19 cellular contexts compared by ENCODE assay signal in the genomic region with DNA sequence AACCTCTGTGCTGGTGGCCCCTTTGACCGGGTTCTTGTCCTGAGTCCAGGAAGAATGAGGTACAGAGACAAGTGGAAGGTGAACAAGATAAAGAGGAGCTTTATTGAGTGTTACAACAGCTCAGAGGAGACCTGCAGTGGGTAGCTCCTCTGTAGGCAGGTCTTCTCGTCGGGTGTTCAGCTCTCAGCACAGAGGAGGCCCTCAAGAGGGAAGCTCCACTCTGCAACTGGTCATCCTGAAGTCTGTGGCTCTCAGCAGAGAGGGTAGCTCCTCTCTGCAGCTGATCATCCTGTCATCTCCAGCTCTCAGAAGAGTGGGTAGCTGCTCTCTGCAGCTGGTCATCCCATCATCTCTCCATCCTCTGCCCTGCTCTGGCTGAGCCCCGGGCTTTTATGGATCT. TPM values are rescaled to one million over a fixed set of nuclear protein-coding genes. Genes with fewer than 3 reads are reported as not detected.
A peak's percentile ranks its signal among the peaks of the same experiment; 100 is the strongest.
DNase-seq lines count a peak whose midpoint lies in the region; ATAC-seq and TF ChIP-seq lines count a peak whose summit lies in the region.
"Had no signal": no experiment of that assay in that cellular context is flagged by ENCODE, and none has a peak within 500 bp of the region (broad histone marks: within the 10 kb centered on the region; RNA-seq: fewer than 3 reads in every experiment).

No MANE protein-coding gene starts in this region.

- no peak for TF ChIP-seq CTCF in right atrium auricular region (IDR thresholded peaks at IDR 0.05)
- TF ChIP-seq CTCF in WTC11 (IDR thresholded peaks at IDR 0.05): no peak
- no peak for TF ChIP-seq CTCF in upper lobe of left lung (IDR thresholded peaks at IDR 0.05)

- H3K79me2 ChIP-seq in mesendoderm (ENCODE audit: control insufficient read depth, insufficient read depth, low read length): no peaks in the 10 kb centered on the region

- H3K4ac ChIP-seq in mesendoderm (ENCODE audit: low read depth, low read length): no peak overlapping the region

- no peak overlapping the region for H3K4me3 ChIP-seq in right atrium auricular region
- no peak overlapping the region for H3K4me3 ChIP-seq in mesendoderm (ENCODE audit: low read length)
- no peak overlapping the region for H3K4me3 ChIP-seq in upper lobe of left lung
- H3K4me3 ChIP-seq: Peyer's patch had no signal

- CTCF ChIA-PET in WTC11 (lab: Charles Lee): interaction anchor here (0.6 to 1.3 kb wide), 4 partner anchors 8 to 805 kb away, joined by 3 to 8 read pairs (median 4); no protein-coding TSS in a partner anchor

- no peaks in the 10 kb centered on the region for H3K79me1 ChIP-seq in mesendoderm (ENCODE audit: low read length)

- H3K9ac ChIP-seq in mesendoderm (ENCODE audit: low read length): no peak overlapping the region

- H3K9me3 ChIP-seq in right atrium auricular region: no peaks in the 10 kb centered on the region
- no peaks in the 10 kb centered on the region for H3K9me3 ChIP-seq in upper lobe of left lung
- H3K9me3 ChIP-seq: BE2C, Peyer's patch had no signal

- no peaks in the 10 kb centered on the region for H3K36me3 ChIP-seq in right atrium auricular region
- H3K36me3 ChIP-seq in mesendoderm (ENCODE audit: control insufficient read depth, insufficient read depth, low read length): no peaks in the 10 kb centered on the region
- no peaks in the 10 kb centered on the region for H3K36me3 ChIP-seq in upper lobe of left lung
- H3K36me3 ChIP-seq: BE2C, Peyer's patch had no signal

- no peak overlapping the region for H3K18ac ChIP-seq in mesendoderm (ENCODE audit: low read length)

- H3K27me3 ChIP-seq in right atrium auricular region (no peaks in the 10 kb centered on the region), mesendoderm (ENCODE audit: insufficient read depth, low read length, poor library complexity) (no peaks in the 10 kb centered on the region), upper lobe of left lung (no peaks in the 10 kb centered on the region)
- H3K27me3 ChIP-seq: Peyer's patch had no signal

- H3K27me3 Mint-ChIP-seq in WTC11 (ENCODE audit: low read depth): no peaks in the 10 kb centered on the region; the same call in 1 of the 2 replicates
- no peaks in the 10 kb centered on the region for H3K27me3 Mint-ChIP-seq in stimulated activated naive B cell treated with anti-CD40 and anti-IgM and Interleukin-4, amounts not matched to agents 10 μg/mL and 1 μg/mL and 100 μg/mL, for 72 hours

- no peak overlapping the region for H2AK5ac ChIP-seq in mesendoderm (ENCODE audit: low read length)

- intact Hi-C loops in cardiac septum (cut with DNase I): no loop called here

- H2BK15ac ChIP-seq in mesendoderm (replicated peaks; ENCODE audit: low read depth): no peak overlapping the region

- H3K4me1 ChIP-seq in right atrium auricular region (no peaks in the 10 kb centered on the region), mesendoderm (ENCODE audit: control insufficient read depth, low read depth, low read length) (peaks cover 10% of the 10 kb centered on the region), upper lobe of left lung (no peaks in the 10 kb centered on the region)
- H3K4me1 ChIP-seq: BE2C had no signal

- peak overlapping the region; percentile 59 for H3K27ac Mint-ChIP-seq in WTC11
- no peak overlapping the region for H3K27ac Mint-ChIP-seq in stimulated activated naive B cell treated with anti-CD40 and anti-IgM and Interleukin-4, amounts not matched to agents 10 μg/mL and 1 μg/mL and 100 μg/mL, for 72 hours
- H3K27ac Mint-ChIP-seq: CD4-positive, alpha-beta memory T cell had no signal

- no peak overlapping the region for H3K56ac ChIP-seq in mesendoderm (ENCODE audit: low read length)

- H3K36me3 Mint-ChIP-seq in WTC11: peaks cover 6% of the 10 kb centered on the region
- H3K36me3 Mint-ChIP-seq in stimulated activated naive B cell treated with anti-CD40 and anti-IgM and Interleukin-4, amounts not matched to agents 10 μg/mL and 1 μg/mL and 100 μg/mL, for 72 hours: no peaks in the 10 kb centered on the region
- H3K36me3 Mint-ChIP-seq: CD4-positive, alpha-beta memory T cell had no signal

- WGBS in mesendoderm (ENCODE audit: extremely low coverage, insufficient coverage, low lambda C conversion rate): no CpG with 5 or more reads among the region's 4 CpGs
- 67 to 76% methylated on average over 4 of the region's 4 CpGs for WGBS in upper lobe of left lung, 2 donors

- DNase-seq in cardiac septum (ENCODE audit: low spot score): peak; percentile 47
- DNase-seq in right atrium auricular region (ENCODE audit: low spot score): no peak
- no peak for DNase-seq in WTC11 (ENCODE audit: low spot score)
- DNase-seq in mesendoderm: no peak
- DNase-seq in NCI-H2227 (lab: John Stamatoyannopoulos, UW; ENCODE audit: unreplicated experiment): no peak
- DNase-seq in stimulated activated naive B cell treated with anti-CD40 and anti-IgM and Interleukin-4, amounts not matched to agents 10 μg/mL and 1 μg/mL and 100 μg/mL, for 72 hours: no peak
- DNase-seq in SHP77 (lab: John Stamatoyannopoulos, UW): no peak
- DNase-seq in upper lobe of left lung: no peak
- DNase-seq: 8988T; BE2C; CD4-positive, alpha-beta memory T cell; GF-D8; KG1; NCI-H1417; NCI-H187; NCI-H226; NCI-H524; Peyer's patch had no signal

- H3K4me2 ChIP-seq in mesendoderm (ENCODE audit: low read length): no peak overlapping the region

- ATAC-seq in WTC11: no peak
- ATAC-seq in stimulated activated naive B cell treated with anti-CD40 and anti-IgM and Interleukin-4, amounts not matched to agents 10 μg/mL and 1 μg/mL and 100 μg/mL, for 72 hours (replicated peaks): no peak
- ATAC-seq in upper lobe of left lung (ENCODE audit: low FRiP score in 2 of 2): no peak

- POLR2A ChIA-PET in WTC11 (lab: Charles Lee): no interaction called here

- peaks cover 49% of the 10 kb centered on the region for H3K4me1 Mint-ChIP-seq in WTC11
- H3K4me1 Mint-ChIP-seq in stimulated activated naive B cell treated with anti-CD40 and anti-IgM and Interleukin-4, amounts not matched to agents 10 μg/mL and 1 μg/mL and 100 μg/mL, for 72 hours: peaks cover 0 to 1% of the 10 kb centered on the region in 2 donors
- H3K4me1 Mint-ChIP-seq: CD4-positive, alpha-beta memory T cell had no signal

- peak overlapping the region; percentile 45 for H2BK5ac ChIP-seq in mesendoderm (ENCODE audit: low read length)

- TF ChIP-seq POLR2A in upper lobe of left lung (IDR thresholded peaks at IDR 0.05): no peak

- H3K23ac ChIP-seq in mesendoderm (ENCODE audit: low read length): no peak overlapping the region

- peaks cover 19% of the 10 kb centered on the region for H3K9me3 Mint-ChIP-seq in WTC11
- no peaks in the 10 kb centered on the region for H3K9me3 Mint-ChIP-seq in stimulated activated naive B cell treated with anti-CD40 and anti-IgM and Interleukin-4, amounts not matched to agents 10 μg/mL and 1 μg/mL and 100 μg/mL, for 72 hours
- H3K9me3 Mint-ChIP-seq: CD4-positive, alpha-beta memory T cell had no signal

- no peak overlapping the region for H3K27ac ChIP-seq in right atrium auricular region
- no peak overlapping the region for H3K27ac ChIP-seq in mesendoderm (ENCODE audit: low read depth, low read length)
- H3K27ac ChIP-seq in upper lobe of left lung: no peak overlapping the region
- H3K27ac ChIP-seq: HL-60, Peyer's patch had no signal

- H2BK120ac ChIP-seq in mesendoderm (ENCODE audit: low read depth, low read length): no peak overlapping the region

- no peak overlapping the region for H4K8ac ChIP-seq in mesendoderm (ENCODE audit: low read depth, low read length)

- no peak overlapping the region; the same call in 1 of the 2 replicates for H3K4me3 Mint-ChIP-seq in WTC11
- no peak overlapping the region for H3K4me3 Mint-ChIP-seq in stimulated activated naive B cell treated with anti-CD40 and anti-IgM and Interleukin-4, amounts not matched to agents 10 μg/mL and 1 μg/mL and 100 μg/mL, for 72 hours
- H3K4me3 Mint-ChIP-seq: CD4-positive, alpha-beta memory T cell had no signal

- H4K5ac ChIP-seq in mesendoderm (ENCODE audit: low read length): no peak overlapping the region

- TF ChIP-seq EP300 in upper lobe of left lung (IDR thresholded peaks at IDR 0.05): no peak

TF ChIP-seq in WTC11, 78 proteins besides CTCF, POLR2A, EP300 and RAD21 (continues in another document):
- TF ChIP-seq EMX1 (CRISPR knock-in tag; IDR thresholded peaks at IDR 0.05) (no peak), SMAD4 (CRISPR knock-in tag; IDR thresholded peaks at IDR 0.05) (no peak), ZNF121 (CRISPR knock-in tag; IDR thresholded peaks at IDR 0.05) (no peak), CREB1 (CRISPR knock-in tag; IDR thresholded peaks at IDR 0.05) (no peak)
- TF ChIP-seq, protein P1, sequence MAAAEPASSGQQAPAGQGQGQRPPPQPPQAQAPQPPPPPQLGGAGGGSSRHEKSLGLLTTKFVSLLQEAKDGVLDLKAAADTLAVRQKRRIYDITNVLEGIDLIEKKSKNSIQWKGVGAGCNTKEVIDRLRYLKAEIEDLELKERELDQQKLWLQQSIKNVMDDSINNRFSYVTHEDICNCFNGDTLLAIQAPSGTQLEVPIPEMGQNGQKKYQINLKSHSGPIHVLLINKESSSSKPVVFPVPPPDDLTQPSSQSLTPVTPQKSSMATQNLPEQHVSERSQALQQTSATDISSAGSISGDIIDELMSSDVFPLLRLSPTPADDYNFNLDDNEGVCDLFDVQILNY (CRISPR knock-in tag; IDR thresholded peaks at IDR 0.05): no peak

RNA-seq across cellular contexts. Expression of a gene that starts 39.7 kb away (rescaled TPM):
- total RNA-seq in cardiac septum: 45.6 TPM
- 10 to 100 TPM; 42.3 to 54.2 TPM for total RNA-seq in right atrium auricular region
- total RNA-seq in WTC11 (2021): 41.3 to 49.3 TPM (median 43.1 TPM) in 3 replicates
- polyA plus RNA-seq in mesendoderm (2013, experiment 1 of 2): 18.8 TPM
- 18.8 TPM for polyA plus RNA-seq in mesendoderm (2013, experiment 2 of 2)
- 100 to 1,000 TPM in 5 of 6 donors, 10 to 100 TPM in 1; 96.4 to 172 (median 133) TPM for total RNA-seq in upper lobe of left lung

RNA-seq across cellular contexts. Expression of a gene that starts 56.8 kb away (rescaled TPM):
- total RNA-seq in cardiac septum (7.0 TPM), right atrium auricular region (1 to 10 TPM; 7.3 to 7.9 TPM), WTC11 (2021) (22.6 to 23.5 TPM (median 23.4 TPM) in 3 replicates), upper lobe of left lung (10 to 100 TPM in 2 of 6 donors, 1 to 10 TPM in 4; 6.1 to 16.6 (median 9.5) TPM)
- 23.6 TPM for polyA plus RNA-seq in mesendoderm (2013, experiment 1 of 2)
- polyA plus RNA-seq in mesendoderm (2013, experiment 2 of 2): 23.2 TPM
